ENCODE assay signal across 7 cellular contexts in the genomic region with DNA sequence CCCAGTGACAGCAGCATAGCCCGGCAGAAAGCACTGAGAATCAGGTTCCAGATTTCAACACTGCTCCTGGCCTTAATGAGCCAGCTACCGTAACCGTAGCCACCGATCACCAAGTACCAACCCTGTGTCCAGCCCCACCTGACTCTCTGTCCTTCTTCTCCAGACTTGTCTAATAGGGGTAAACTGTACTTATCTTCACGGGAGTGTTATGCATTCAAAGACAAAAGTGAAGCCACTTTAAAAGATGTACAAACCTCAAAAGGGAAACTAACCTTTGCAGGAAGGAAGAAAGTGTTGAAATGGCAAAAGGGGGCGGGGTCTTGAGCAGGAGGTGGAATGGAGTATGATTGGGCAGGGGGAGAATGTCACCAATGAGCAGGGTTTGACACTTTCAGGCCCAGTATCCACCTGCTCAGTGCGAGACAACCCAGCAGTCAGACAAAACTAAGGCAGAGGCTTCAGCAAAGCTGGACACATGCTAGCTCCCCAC.
DNase-seq lines count a peak whose midpoint lies in the region; ATAC-seq lines count a peak whose summit lies in the region.

No MANE protein-coding gene starts in this region.

- peak; percentile 65 for ATAC-seq in GM21526 (IDR thresholded peaks at IDR 0.05; ENCODE audit: low FRiP score, unreplicated experiment)

- DNase-seq in NOMO-1 (lab: John Stamatoyannopoulos, UW; ENCODE audit: unreplicated experiment in 2 of 2) = peak; percentile 42 to 76
- peak; percentile 75 for DNase-seq in activated naive CD4-positive, alpha-beta T cell treated with Interleukin-2 at 50 U/mL for 16 hours
- peak; percentile 46 to 69 for DNase-seq in stimulated activated CD4-positive, alpha-beta T cell treated with anti-CD3 and anti-CD28 coated beads, Interleukin-4, amount 100 ng/mL, for 4 hours
- DNase-seq in NCI-H748 treated with DMSO at 0.1 percent for 48 hours (lab: John Stamatoyannopoulos, UW) = no peak
- no peak for DNase-seq in UCSD-AML1 (lab: John Stamatoyannopoulos, UW; ENCODE audit: unreplicated experiment)
- DNase-seq in pons (ENCODE audit: low spot score) = no peak

Comparison
In these comparisons a context has a peak if more than half of its experiments do, and no peak if none do; other contexts are left out.
1. DNase-seq: peak in NOMO-1 (2 of 2), activated naive CD4-positive, alpha-beta T cell treated with Interleukin-2 at 50 U/mL for 16 hours (single experiment) and stimulated activated CD4-positive, alpha-beta T cell treated with anti-CD3 and anti-CD28 coated beads, Interleukin-4, amount 100 ng/mL, for 4 hours (2 of 2); none in NCI-H748 treated with DMSO at 0.1 percent for 48 hours (single experiment), UCSD-AML1 (single experiment) and pons (single experiment).